ENCODE assay signal across 21 cellular contexts in genomic region chr11:75969626-75970308, GRCh38.
A peak's percentile ranks its signal among the peaks of the same experiment; 100 is the strongest.
DNase-seq lines count a peak whose midpoint lies in the region; ATAC-seq and TF ChIP-seq lines count a peak whose summit lies in the region.
"Had no signal": no experiment of that assay in that cellular context is flagged by ENCODE, and none has a peak within 500 bp of the region (broad histone marks: within the 10 kb centered on the region; RNA-seq: fewer than 3 reads in every experiment).

No MANE protein-coding gene starts in this region.

- no peak overlapping the region for H3K4me3 Mint-ChIP-seq in CD4-positive, alpha-beta memory T cell
- H3K4me3 Mint-ChIP-seq: activated naive CD4-positive, alpha-beta T cell treated with anti-CD3 and anti-CD28 coated beads, Interleukin-2, amount 50 U/mL, for 24 hours; effector memory CD8-positive, alpha-beta T cell; immature natural killer cell; stimulated activated memory B cell treated with anti-CD40 and anti-IgM and Interleukin-4, amounts not matched to agents 10 μg/mL and 1 μg/mL and 100 μg/mL, for 72 hours; T-helper 17 cell had no signal

- intact Hi-C loops in CD4-positive, alpha-beta memory T cell (cut with micrococcal nuclease) = no loop called here

- H3K27ac ChIP-seq in mesenchymal stem cell (ENCODE audit: low read length, poor library complexity, severe bottlenecking) = no peak overlapping the region
- no peak overlapping the region for H3K27ac ChIP-seq in RWPE1
- no peak overlapping the region for H3K27ac ChIP-seq in CD4-positive, alpha-beta memory T cell (ENCODE audit: low read depth, low read length)
- H3K27ac ChIP-seq: cardiac muscle cell, sigmoid colon, uterus had no signal

- H2BK120ac ChIP-seq in mesenchymal stem cell (ENCODE audit: low read depth, low read length) = no peak overlapping the region

- H2BK12ac ChIP-seq in mesenchymal stem cell (ENCODE audit: low read length in 2 of 2) = no peak overlapping the region

- no peaks in the 10 kb centered on the region for H3K36me3 ChIP-seq in mesenchymal stem cell (ENCODE audit: control insufficient read depth in 1 of 2, insufficient read depth in 2 of 2, low read depth in 1 of 2, low read length in 2 of 2)
- H3K36me3 ChIP-seq in CD4-positive, alpha-beta memory T cell (ENCODE audit: insufficient read depth, low read length) = no peaks in the 10 kb centered on the region
- H3K36me3 ChIP-seq: cardiac muscle cell, sigmoid colon, uterus had no signal

- DNase-seq in Daoy (ENCODE audit: low read depth) (peak; percentile 6), LNCaP clone FGC (ENCODE audit: low read depth) (peak; percentile 69), cerebellar cortex (ENCODE audit: low spot score) (peak; percentile 19), mesenchymal stem cell (peak; percentile 17), RWPE1 (ENCODE audit: low spot score) (no peak)
- DNase-seq in activated naive CD4-positive, alpha-beta T cell treated with Interleukin-2 at 50 U/mL for 16 hours = no peak
- no peak for DNase-seq in CD4-positive, alpha-beta memory T cell
- DNase-seq: activated CD4-positive, alpha-beta T cell treated with anti-CD3 and anti-CD28 coated beads for 1 hour; effector memory CD8-positive, alpha-beta T cell; immature natural killer cell; MM.1S; NCI-H2029; NCI-H82; occipital lobe; sigmoid colon; T-helper 17 cell; uterus had no signal

- H3K4me2 ChIP-seq in mesenchymal stem cell (ENCODE audit: low read length, poor library complexity, severe bottlenecking) = no peak overlapping the region

- peak overlapping the region in 1 of 7 donors; percentile 16 for H3K27ac Mint-ChIP-seq in CD4-positive, alpha-beta memory T cell
- H3K27ac Mint-ChIP-seq: activated naive CD4-positive, alpha-beta T cell treated with anti-CD3 and anti-CD28 coated beads, Interleukin-2, amount 50 U/mL, for 24 hours; effector memory CD8-positive, alpha-beta T cell; immature natural killer cell; stimulated activated memory B cell treated with anti-CD40 and anti-IgM and Interleukin-4, amounts not matched to agents 10 μg/mL and 1 μg/mL and 100 μg/mL, for 72 hours had no signal

- peaks cover 4% of the 10 kb centered on the region for H3K79me1 ChIP-seq in mesenchymal stem cell (replicated peaks; ENCODE audit: low read length, poor library complexity, severe bottlenecking)

- no peak overlapping the region for H2BK5ac ChIP-seq in mesenchymal stem cell (ENCODE audit: low read depth, low read length, poor library complexity, severe bottlenecking)

- TF ChIP-seq CTCF in LNCaP clone FGC (IDR thresholded peaks at IDR 0.05; ENCODE audit: control insufficient read depth, extremely low read depth, insufficient read depth) (no peak), RWPE1 (conservative IDR thresholded peaks at IDR 0.05; ENCODE audit: low read depth) (no peak)

- peak overlapping the region; percentile 38 for H3K9ac ChIP-seq in mesenchymal stem cell (ENCODE audit: low read length)

- H3K36me3 Mint-ChIP-seq in CD4-positive, alpha-beta memory T cell = peaks cover 25 to 27% of the 10 kb centered on the region in 2 donors

- no peak overlapping the region for H2BK15ac ChIP-seq in mesenchymal stem cell (ENCODE audit: low read depth, poor library complexity, severe bottlenecking)

- peaks cover 0 to 19% (median 13%) of the 10 kb centered on the region in 8 donors for H3K9me3 Mint-ChIP-seq in CD4-positive, alpha-beta memory T cell
- H3K9me3 Mint-ChIP-seq: effector memory CD8-positive, alpha-beta T cell had no signal

- H3K23ac ChIP-seq in mesenchymal stem cell (ENCODE audit: low read length in 2 of 2) = no peak overlapping the region

- H3K4ac ChIP-seq in mesenchymal stem cell (ENCODE audit: low read depth in 1 of 2, low read length in 2 of 2) = no peak overlapping the region

- H3K27me3 Mint-ChIP-seq in CD4-positive, alpha-beta memory T cell = no peaks in the 10 kb centered on the region
- H3K27me3 Mint-ChIP-seq: activated naive CD4-positive, alpha-beta T cell treated with anti-CD3 and anti-CD28 coated beads, Interleukin-2, amount 50 U/mL, for 24 hours; effector memory CD8-positive, alpha-beta T cell; stimulated activated memory B cell treated with anti-CD40 and anti-IgM and Interleukin-4, amounts not matched to agents 10 μg/mL and 1 μg/mL and 100 μg/mL, for 72 hours; T-helper 17 cell had no signal

- POLR2A ChIA-PET in RWPE1 (lab: Yijun Ruan, JAX; ENCODE audit: low non-redundant PET) = no interaction called here
- POLR2A ChIA-PET in CD4-positive, alpha-beta memory T cell (lab: Charles Lee; ENCODE audit: partially characterized antibody) = no interaction called here

- peaks cover 5% of the 10 kb centered on the region for H3K9me3 ChIP-seq in mesenchymal stem cell (ENCODE audit: control insufficient read depth, low read length)
- H3K9me3 ChIP-seq in CD4-positive, alpha-beta memory T cell (ENCODE audit: control insufficient read depth in 1 of 2, low read length in 2 of 2) = no peaks in the 10 kb centered on the region
- H3K9me3 ChIP-seq: sigmoid colon had no signal

- H4K8ac ChIP-seq in mesenchymal stem cell (ENCODE audit: low read length) = no peak overlapping the region

- H2AFZ ChIP-seq in mesenchymal stem cell (ENCODE audit: low read depth, low read length) = no peak overlapping the region

- CTCF ChIA-PET in RWPE1 (lab: Yijun Ruan, JAX) = no interaction called here
- CTCF ChIA-PET in CD4-positive, alpha-beta memory T cell (lab: Charles Lee; ENCODE audit: partially characterized antibody) = no interaction called here

- no peak overlapping the region for H3K14ac ChIP-seq in mesenchymal stem cell (ENCODE audit: low read length in 2 of 2)

- no peaks in the 10 kb centered on the region for H3K4me1 ChIP-seq in mesenchymal stem cell (ENCODE audit: control insufficient read depth, insufficient read depth, low read depth, low read length)
- H3K4me1 ChIP-seq in CD4-positive, alpha-beta memory T cell (ENCODE audit: insufficient read depth, low read length) = no peaks in the 10 kb centered on the region
- H3K4me1 ChIP-seq: uterus had no signal

- no peak overlapping the region for H4K91ac ChIP-seq in mesenchymal stem cell (ENCODE audit: low read length)

- no peak overlapping the region for H2AK5ac ChIP-seq in mesenchymal stem cell (ENCODE audit: low read length, severe bottlenecking)

- ATAC-seq in HG03571 (IDR thresholded peaks at IDR 0.05; ENCODE audit: unreplicated experiment) = no peak
- ATAC-seq: effector memory CD8-positive, alpha-beta T cell; stimulated activated memory B cell treated with anti-CD40 and anti-IgM and Interleukin-4, amounts not matched to agents 10 μg/mL and 1 μg/mL and 100 μg/mL, for 72 hours; T-helper 17 cell had no signal

- peaks cover 0 to 8% (median 5%) of the 10 kb centered on the region in 4 donors for H3K4me1 Mint-ChIP-seq in CD4-positive, alpha-beta memory T cell

- no peaks in the 10 kb centered on the region for H3K27me3 ChIP-seq in mesenchymal stem cell (ENCODE audit: control insufficient read depth in 1 of 2, insufficient read depth in 1 of 2, low read length in 2 of 2)
- H3K27me3 ChIP-seq in CD4-positive, alpha-beta memory T cell (ENCODE audit: insufficient read depth, low read length) = no peaks in the 10 kb centered on the region
- H3K27me3 ChIP-seq: cardiac muscle cell, sigmoid colon, uterus had no signal

- H3K18ac ChIP-seq in mesenchymal stem cell (ENCODE audit: low read depth in 1 of 2, low read length in 2 of 2) = no peak overlapping the region

- 62% methylated on average over 4 of the region's 5 CpGs for WGBS in mesenchymal stem cell

- H3K4me3 ChIP-seq in LNCaP clone FGC (ENCODE audit: low read depth, low read length) = no peak overlapping the region
- peak overlapping the region in 1 of 2 experiments; percentile 42 for H3K4me3 ChIP-seq in mesenchymal stem cell (ENCODE audit: insufficient read depth in 1 of 2, low read depth in 1 of 2, low read length in 2 of 2)
- no peak overlapping the region for H3K4me3 ChIP-seq in CD4-positive, alpha-beta memory T cell (ENCODE audit: low read length in 2 of 2)
- H3K4me3 ChIP-seq: cardiac muscle cell, sigmoid colon, uterus had no signal

Comparison
In these comparisons a context has a peak if more than half of its experiments do, and no peak if none do; other contexts are left out.
1. DNase-seq: peak in Daoy (single experiment), LNCaP clone FGC (single experiment), cerebellar cortex (single experiment) and mesenchymal stem cell (single experiment); none in activated naive CD4-positive, alpha-beta T cell treated with Interleukin-2 at 50 U/mL for 16 hours (single experiment), RWPE1 (single experiment) and CD4-positive, alpha-beta memory T cell (0 of 5).